8 cellular contexts compared by ENCODE assay signal in genomic region chr1:150575072-150575489, GRCh38. TPM values are rescaled to one million over a fixed set of nuclear protein-coding genes. Genes with fewer than 3 reads are reported as not detected.
A peak's percentile ranks its signal among the peaks of the same experiment; 100 is the strongest.
DNase-seq lines count a peak whose midpoint lies in the region; ATAC-seq lines count a peak whose summit lies in the region.

No MANE protein-coding gene starts in this region.

- CTCF ChIA-PET in T-cell (lab: Charles Lee): interaction anchor here (0.9 to 12.6 kb wide), 4 partner anchors 9 to 46 kb away, joined by 3 to 170 read pairs (median 6); no protein-coding TSS in a partner anchor

- no peaks in the 10 kb centered on the region for H3K9me3 Mint-ChIP-seq in T-cell

- H3K9me3 ChIP-seq in ES-I3 (ENCODE audit: control insufficient read depth, insufficient read depth, low read length): 0 out of 2 replicates have a peak, but pooled peaks cover 3% of the 10 kb centered on the region

- ATAC-seq in T-cell (replicated peaks in 1 of 4) (no peak), HG02884 (IDR thresholded peaks at IDR 0.05; ENCODE audit: unreplicated experiment) (no peak), GM21737 (IDR thresholded peaks at IDR 0.05; ENCODE audit: unreplicated experiment) (no peak), HG03108 (IDR thresholded peaks at IDR 0.05; ENCODE audit: unreplicated experiment) (no peak)

- H3K36me3 Mint-ChIP-seq in T-cell: peaks cover 75% of the 10 kb centered on the region

- no peaks in the 10 kb centered on the region for H3K27me3 ChIP-seq in rectal smooth muscle tissue (ENCODE audit: control insufficient read depth, insufficient read depth, low read length)

- peaks cover 57% of the 10 kb centered on the region for H3K36me3 ChIP-seq in ES-I3 (ENCODE audit: insufficient read depth, low read length)
- H3K36me3 ChIP-seq in rectal smooth muscle tissue (ENCODE audit: control insufficient read depth, insufficient read depth, low read length): peaks cover 33% of the 10 kb centered on the region

- DNase-seq in T-cell (no peak), fibroblast of peridontal ligament (ENCODE audit: extremely low read depth) (peak; percentile 36), SW480 (ENCODE audit: low spot score) (no peak)

- H3K27ac ChIP-seq in rectal smooth muscle tissue (ENCODE audit: low read depth, low read length): peak overlapping the region; percentile 8

- POLR2A ChIA-PET in T-cell (lab: Charles Lee): interaction anchor here (0.5 to 11.0 kb wide), 8 partner anchors 11 to 141 kb away, joined by 3 to 255 read pairs (median 6); partner anchors contain the start of gene ENSA (in 1 of the 2)

- peaks cover 32% of the 10 kb centered on the region for H3K4me1 ChIP-seq in ES-I3 (ENCODE audit: insufficient read depth, low read length)
- peaks cover 24% of the 10 kb centered on the region for H3K4me1 ChIP-seq in rectal smooth muscle tissue (ENCODE audit: control insufficient read depth, insufficient read depth, low read length)

- H3K4me3 ChIP-seq in rectal smooth muscle tissue (ENCODE audit: low read length): peak overlapping the region; percentile 75

- peaks cover 55 to 59% (median 58%) of the 10 kb centered on the region in 3 donors for H3K4me1 Mint-ChIP-seq in T-cell

- peak overlapping the region; percentile 95 to 100 (median 99) for H3K4me3 Mint-ChIP-seq in T-cell

- H3K9ac ChIP-seq in ES-I3 (ENCODE audit: low read depth, low read length): peak overlapping the region; percentile 99
- H3K9ac ChIP-seq in rectal smooth muscle tissue (ENCODE audit: low read length): no peak overlapping the region

- H3K27me3 Mint-ChIP-seq in T-cell: no peaks in the 10 kb centered on the region

- peak overlapping the region; percentile 96 to 98 for H3K27ac Mint-ChIP-seq in T-cell

RNA-seq across cellular contexts. Expression of gene MCL1, which starts 4.3 kb away (rescaled TPM):
- total RNA-seq in T-cell: 100 to 1,000 TPM; 478 to 731 (median 517) TPM

RNA-seq across cellular contexts. Expression of gene ADAMTSL4, which starts 25.9 kb away (rescaled TPM):
- under 1 TPM; 0.26 to 0.66 (median 0.49) TPM for total RNA-seq in T-cell

RNA-seq across cellular contexts. Expression of gene ENSA, which starts 54.3 kb away (rescaled TPM):
- total RNA-seq in T-cell: 100 to 1,000 TPM; 108 to 158 (median 110) TPM

RNA-seq across cellular contexts. Expression of gene FALEC, which starts 59.5 kb away (rescaled TPM):
- total RNA-seq in T-cell: under 1 TPM in 3 of 5 donors, not detected in 2; 0.49 to 0.85 (median 0.73) TPM
